29 cellular contexts compared by ENCODE assay signal in genomic region chr17:15364615-15365014, GRCh38. TPM values are rescaled to one million over a fixed set of nuclear protein-coding genes. Genes with fewer than 3 reads are reported as not detected.
A peak's percentile ranks its signal among the peaks of the same experiment; 100 is the strongest.
DNase-seq lines count a peak whose midpoint lies in the region; ATAC-seq and TF ChIP-seq lines count a peak whose summit lies in the region.
"Had no signal": no experiment of that assay in that cellular context is flagged by ENCODE, and none has a peak within 500 bp of the region (broad histone marks: within the 10 kb centered on the region; RNA-seq: fewer than 3 reads in every experiment).

No MANE protein-coding gene starts in this region.

- no peaks in the 10 kb centered on the region for H3K27me3 Mint-ChIP-seq in T-helper 2 cell treated with Interferon-gamma antibody and Interleukin-4, amounts not matched to agents 5 μg/mL and 100 μg/mL, for 36 hours (ENCODE audit: low read depth)
- H3K27me3 Mint-ChIP-seq: activated CD4-positive, alpha-beta memory T cell treated with anti-CD3 and anti-CD28 coated beads for 36 hours; stimulated activated naive B cell treated with anti-CD40 and anti-IgM and Interleukin-4, amounts not matched to agents 10 μg/mL and 1 μg/mL and 100 μg/mL, for 72 hours had no signal

- no peaks in the 10 kb centered on the region for H3K9me3 Mint-ChIP-seq in T-helper 2 cell treated with Interferon-gamma antibody and Interleukin-4, amounts not matched to agents 5 μg/mL and 100 μg/mL, for 36 hours
- H3K9me3 Mint-ChIP-seq: activated CD4-positive, alpha-beta memory T cell treated with anti-CD3 and anti-CD28 coated beads for 36 hours; activated naive CD4-positive, alpha-beta T cell treated with anti-CD3 and anti-CD28 coated beads, Interleukin-2, amount 50 U/mL, for 24 hours; activated T-helper 17 cell treated with anti-CD3 and anti-CD28 coated beads, Interleukin-2, amount 50 U/mL, for 72 hours; CD8-positive, alpha-beta memory T cell; nephron; stimulated activated naive B cell treated with anti-CD40 and anti-IgM and Interleukin-4, amounts not matched to agents 10 μg/mL and 1 μg/mL and 100 μg/mL, for 72 hours had no signal

- H3K36me3 ChIP-seq in left ventricle myocardium inferior (no peaks in the 10 kb centered on the region), right lobe of liver (no peaks in the 10 kb centered on the region), vagina (no peaks in the 10 kb centered on the region), suprapubic skin (no peaks in the 10 kb centered on the region)
- H3K36me3 ChIP-seq: cardiac muscle cell, lower lobe of right lung, ovary, uterus had no signal

- peak; percentile 65 for ATAC-seq in Right ventricle myocardium superior (ENCODE audit: poor library complexity)
- ATAC-seq in right lobe of liver = peak; percentile 38 to 62 (median 48)
- ATAC-seq: activated T-helper 17 cell treated with anti-CD3 and anti-CD28 coated beads, Interleukin-2, amount 50 U/mL, for 72 hours; Panc1; stimulated activated naive B cell treated with anti-CD40 and anti-IgM and Interleukin-4, amounts not matched to agents 10 μg/mL and 1 μg/mL and 100 μg/mL, for 72 hours had no signal

- no peaks in the 10 kb centered on the region for H3K27me3 ChIP-seq in left ventricle myocardium inferior (ENCODE audit: low read depth)
- no peaks in the 10 kb centered on the region for H3K27me3 ChIP-seq in right lobe of liver
- no peaks in the 10 kb centered on the region for H3K27me3 ChIP-seq in vagina
- no peaks in the 10 kb centered on the region for H3K27me3 ChIP-seq in suprapubic skin
- H3K27me3 ChIP-seq: cardiac muscle cell, ovary, uterus had no signal

- H3K9me3 ChIP-seq in left ventricle myocardium inferior (replicated peaks) = no peaks in the 10 kb centered on the region
- no peaks in the 10 kb centered on the region for H3K9me3 ChIP-seq in right lobe of liver
- no peaks in the 10 kb centered on the region for H3K9me3 ChIP-seq in vagina
- no peaks in the 10 kb centered on the region for H3K9me3 ChIP-seq in suprapubic skin
- H3K9me3 ChIP-seq: lower lobe of right lung, ovary, uterus had no signal

- WGBS in right lobe of liver (ENCODE audit: insufficient coverage, low coverage, low lambda C conversion rate, missing lambda C conversion rate) = 68% methylated on average over 3 of the region's 3 CpGs
- 82% methylated on average over 3 of the region's 3 CpGs for WGBS in suprapubic skin

- no peak overlapping the region for H3K27ac ChIP-seq in left ventricle myocardium inferior (replicated peaks)
- no peak overlapping the region for H3K27ac ChIP-seq in right lobe of liver
- H3K27ac ChIP-seq in vagina = no peak overlapping the region
- H3K27ac ChIP-seq in suprapubic skin = no peak overlapping the region
- H3K27ac ChIP-seq: cardiac muscle cell, lower lobe of right lung, ovary, uterus had no signal

- no peak overlapping the region for H3K4me3 ChIP-seq in left ventricle myocardium inferior
- no peak overlapping the region for H3K4me3 ChIP-seq in fibroblast of mammary gland (ENCODE audit: control insufficient read depth, low read depth, low read length)
- no peak overlapping the region for H3K4me3 ChIP-seq in right lobe of liver
- H3K4me3 ChIP-seq in vagina = no peak overlapping the region
- H3K4me3 ChIP-seq in suprapubic skin = no peak overlapping the region
- H3K4me3 ChIP-seq: cardiac muscle cell, lower lobe of right lung, ovary, uterus had no signal

- no peaks in the 10 kb centered on the region for H3K36me3 Mint-ChIP-seq in T-helper 2 cell treated with Interferon-gamma antibody and Interleukin-4, amounts not matched to agents 5 μg/mL and 100 μg/mL, for 36 hours (ENCODE audit: low read depth)
- H3K36me3 Mint-ChIP-seq: activated CD4-positive, alpha-beta memory T cell treated with anti-CD3 and anti-CD28 coated beads for 36 hours; activated naive CD4-positive, alpha-beta T cell treated with anti-CD3 and anti-CD28 coated beads, Interleukin-2, amount 50 U/mL, for 24 hours; CD8-positive, alpha-beta memory T cell; stimulated activated naive B cell treated with anti-CD40 and anti-IgM and Interleukin-4, amounts not matched to agents 10 μg/mL and 1 μg/mL and 100 μg/mL, for 72 hours had no signal

- TF ChIP-seq CTCF in left ventricle myocardium inferior (IDR thresholded peaks at IDR 0.05; ENCODE audit: borderline replicate concordance) (no peak), fibroblast of mammary gland (conservative IDR thresholded peaks at IDR 0.05; ENCODE audit: control insufficient read depth, insufficient read depth, low read depth, low read length) (no peak), right lobe of liver (IDR thresholded peaks at IDR 0.05) (no peak), vagina (IDR thresholded peaks at IDR 0.05) (no peak), suprapubic skin (IDR thresholded peaks at IDR 0.05) (no peak)

- H3K4me1 Mint-ChIP-seq in T-helper 2 cell treated with Interferon-gamma antibody and Interleukin-4, amounts not matched to agents 5 μg/mL and 100 μg/mL, for 36 hours (ENCODE audit: low read depth) = no peaks in the 10 kb centered on the region
- H3K4me1 Mint-ChIP-seq: activated naive CD4-positive, alpha-beta T cell treated with anti-CD3 and anti-CD28 coated beads, Interleukin-2, amount 50 U/mL, for 24 hours; activated T-helper 17 cell treated with anti-CD3 and anti-CD28 coated beads, Interleukin-2, amount 50 U/mL, for 72 hours; CD8-positive, alpha-beta memory T cell; nephron; stimulated activated naive B cell treated with anti-CD40 and anti-IgM and Interleukin-4, amounts not matched to agents 10 μg/mL and 1 μg/mL and 100 μg/mL, for 72 hours had no signal

- no peaks in the 10 kb centered on the region for H3K4me1 ChIP-seq in left ventricle myocardium inferior
- no peaks in the 10 kb centered on the region for H3K4me1 ChIP-seq in right lobe of liver
- no peaks in the 10 kb centered on the region for H3K4me1 ChIP-seq in vagina
- no peaks in the 10 kb centered on the region for H3K4me1 ChIP-seq in suprapubic skin
- H3K4me1 ChIP-seq: lower lobe of right lung, uterus had no signal

- no peak overlapping the region for H3K27ac Mint-ChIP-seq in T-helper 2 cell treated with Interferon-gamma antibody and Interleukin-4, amounts not matched to agents 5 μg/mL and 100 μg/mL, for 36 hours
- H3K27ac Mint-ChIP-seq: activated CD4-positive, alpha-beta memory T cell treated with anti-CD3 and anti-CD28 coated beads for 36 hours; activated naive CD4-positive, alpha-beta T cell treated with anti-CD3 and anti-CD28 coated beads, Interleukin-2, amount 50 U/mL, for 24 hours; activated T-helper 17 cell treated with anti-CD3 and anti-CD28 coated beads, Interleukin-2, amount 50 U/mL, for 72 hours; CD8-positive, alpha-beta memory T cell; nephron; stimulated activated naive B cell treated with anti-CD40 and anti-IgM and Interleukin-4, amounts not matched to agents 10 μg/mL and 1 μg/mL and 100 μg/mL, for 72 hours had no signal

- no peak overlapping the region for H3K4me3 Mint-ChIP-seq in T-helper 2 cell treated with Interferon-gamma antibody and Interleukin-4, amounts not matched to agents 5 μg/mL and 100 μg/mL, for 36 hours
- H3K4me3 Mint-ChIP-seq: activated CD4-positive, alpha-beta memory T cell treated with anti-CD3 and anti-CD28 coated beads for 36 hours; activated naive CD4-positive, alpha-beta T cell treated with anti-CD3 and anti-CD28 coated beads, Interleukin-2, amount 50 U/mL, for 24 hours; activated T-helper 17 cell treated with anti-CD3 and anti-CD28 coated beads, Interleukin-2, amount 50 U/mL, for 72 hours; CD8-positive, alpha-beta memory T cell; nephron; stimulated activated naive B cell treated with anti-CD40 and anti-IgM and Interleukin-4, amounts not matched to agents 10 μg/mL and 1 μg/mL and 100 μg/mL, for 72 hours had no signal

- DNase-seq in Right ventricle myocardium superior = peak; percentile 47
- DNase-seq in left ventricle myocardium inferior = no peak
- peak; percentile 25 for DNase-seq in fibroblast of mammary gland (ENCODE audit: low read depth)
- no peak for DNase-seq in right lobe of liver
- DNase-seq in vagina (ENCODE audit: extremely low spot score in 2 of 2) = no peak
- no peak for DNase-seq in NCI-H2107 (lab: John Stamatoyannopoulos, UW)
- no peak for DNase-seq in T-helper 2 cell treated with Interferon-gamma antibody and Interleukin-4, amounts not matched to agents 5 μg/mL and 100 μg/mL, for 36 hours (ENCODE audit: low spot score)
- no peak for DNase-seq in suprapubic skin (ENCODE audit: low spot score in 2 of 2)
- DNase-seq: activated CD4-positive, alpha-beta memory T cell treated with anti-CD3 and anti-CD28 coated beads for 36 hours; activated CD4-positive, CD25-positive, alpha-beta regulatory T cell treated with anti-CD3 and anti-CD28 coated beads, Interleukin-2, amount 50 U/mL, for 72 hours; activated CD8-positive, alpha-beta memory T cell treated with anti-CD3 and anti-CD28 coated beads, Interleukin-2, amount 50 U/mL, for 4 hours; CD8-positive, alpha-beta memory T cell; Karpas-422; kidney; lower lobe of right lung; NCI-H1048; NCI-H1694; NCI-H524 treated with DMSO at 0.1 percent for 48 hours; NK-92 treated with Interleukin-12 subunit alpha and Interleukin-12 subunit beta, amount 100 ng/mL, for 24 hours; ovary; stimulated activated naive B cell treated with anti-CD40 and anti-IgM and Interleukin-4, amounts not matched to agents 10 μg/mL and 1 μg/mL and 100 μg/mL, for 72 hours; T-helper 1 cell; uterus had no signal

- TF ChIP-seq POLR2A in right lobe of liver (IDR thresholded peaks at IDR 0.05) = no peak
- TF ChIP-seq POLR2A in vagina (IDR thresholded peaks at IDR 0.05) = no peak
- TF ChIP-seq POLR2A in suprapubic skin (IDR thresholded peaks at IDR 0.05) = no peak

- intact Hi-C loops in Right ventricle myocardium superior (cut with DNase I) (no loop called here), left ventricle myocardium inferior (cut with micrococcal nuclease) (no loop called here), right lobe of liver (cut with DNase I) (no loop called here), vagina (cut with DNase I) (no loop called here)

- TF ChIP-seq EP300 in suprapubic skin (IDR thresholded peaks at IDR 0.05) = no peak

RNA-seq across cellular contexts. Expression of gene TEKT3, which starts 23.2 kb away (rescaled TPM):
- total RNA-seq in Right ventricle myocardium superior = 0.43 TPM
- total RNA-seq in left ventricle myocardium inferior = 0.49 TPM
- total RNA-seq in right lobe of liver = not detected
- total RNA-seq in vagina = not detected
- total RNA-seq in suprapubic skin = not detected
- total RNA-seq: CD8-positive, alpha-beta memory T cell; glomerular endothelial cell had no signal

Comparison
In these comparisons a context has a peak if more than half of its experiments do, and no peak if none do; other contexts are left out.
1. DNase-seq: peak in Right ventricle myocardium superior (single experiment) and fibroblast of mammary gland (single experiment); none in left ventricle myocardium inferior (single experiment), right lobe of liver (0 of 3), vagina (0 of 2), NCI-H2107 (single experiment), T-helper 2 cell treated with Interferon-gamma antibody and Interleukin-4, amounts not matched to agents 5 μg/mL and 100 μg/mL, for 36 hours (single experiment) and suprapubic skin (0 of 2).